29 cellular contexts compared by ENCODE assay signal in the genomic region with DNA sequence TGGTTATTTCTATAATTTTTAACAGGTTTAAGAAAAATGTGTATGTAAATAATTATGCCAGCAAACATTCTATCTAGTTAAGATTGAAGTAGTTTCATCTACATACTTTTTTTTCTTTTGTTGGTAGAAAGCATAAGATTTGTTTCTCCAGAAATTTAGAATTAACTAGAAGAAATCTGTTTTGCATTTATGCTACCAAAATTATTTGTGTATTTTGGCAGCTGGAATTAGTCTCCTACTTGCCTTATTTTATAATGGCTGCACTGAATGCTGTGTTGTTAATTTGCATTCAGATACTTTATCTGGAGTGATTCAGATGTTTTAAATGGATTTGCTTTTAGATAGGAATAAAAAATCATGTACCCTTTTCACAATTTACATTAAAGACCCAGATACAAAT.
"Had no signal": no experiment of that assay in that cellular context is flagged by ENCODE, and none has a peak within 500 bp of the region (broad histone marks: within the 10 kb centered on the region; RNA-seq: fewer than 3 reads in every experiment).

No MANE protein-coding gene starts in this region.

- H3K4me2 ChIP-seq: neural progenitor cell, smooth muscle cell had no signal

- FAIRE-seq: islet of Langerhans, kidney had no signal

- H3K4me1 ChIP-seq: left lung, lower lobe of right lung, neural progenitor cell, right atrium auricular region, right lobe of liver, vagina had no signal

- DNase-seq: hypothalamus; immature natural killer cell; kidney; left colon; left lung; lower lobe of right lung; mammary epithelial cell; mesendoderm; naive B cell; natural killer cell; nephron progenitor cell; occipital lobe; ovary; right lobe of liver; stimulated activated CD4-positive, alpha-beta T cell treated with anti-CD3 and anti-CD28 coated beads, Interleukin-1b, Interleukin-23, amount 100 ng/mL, for 48 hours; stimulated activated CD4-positive, alpha-beta T cell treated with anti-CD3 and anti-CD28 coated beads, Interleukin-2, amount 100 ng/mL, for 48 hours; stimulated activated CD4-positive, alpha-beta T cell treated with anti-CD3 and anti-CD28 coated beads, Interleukin-4, amount 100 ng/mL, for 4 hours; stimulated activated CD8-positive, alpha-beta memory T cell treated with anti-CD3 and anti-CD28 coated beads, Interleukin-4, amount 100 ng/mL, for 48 hours; stimulated activated naive CD4-positive, alpha-beta T cell treated with Interleukin-2 at 50 U/mL for 16 hours; stimulated activated naive CD8-positive, alpha-beta T cell treated with anti-CD3 and anti-CD28 coated beads, Interleukin-15, amount 100 ng/mL, for 72 hours; substantia nigra had no signal

- H3K27me3 ChIP-seq: left lung, neural progenitor cell, neutrophil, ovary, right atrium auricular region, right lobe of liver, tibial nerve, vagina had no signal

- ATAC-seq: left colon; left lung; lower lobe of right lung; natural killer cell; right lobe of liver; stimulated activated memory B cell treated with anti-CD40 and anti-IgM and Interleukin-4, amounts not matched to agents 10 μg/mL and 1 μg/mL and 100 μg/mL, for 72 hours; stimulated activated naive CD8-positive, alpha-beta T cell treated with anti-CD3 and anti-CD28 coated beads, Interleukin-15, amount 100 ng/mL, for 72 hours had no signal

- H2AFZ ChIP-seq: neural progenitor cell had no signal

- H3K36me3 ChIP-seq: left lung, lower lobe of right lung, neural progenitor cell, neutrophil, ovary, right atrium auricular region, right lobe of liver, tibial nerve, vagina had no signal

- H3K9ac ChIP-seq: neural progenitor cell had no signal

- H3K27ac ChIP-seq: left lung, lower lobe of right lung, neural progenitor cell, neutrophil, ovary, right atrium auricular region, right lobe of liver, tibial nerve, vagina had no signal

- H3K9me3 ChIP-seq: neutrophil, ovary, right atrium auricular region, right lobe of liver, vagina had no signal

- H3K4me3 ChIP-seq: left lung, lower lobe of right lung, neural progenitor cell, ovary, right atrium auricular region, right lobe of liver, smooth muscle cell, tibial nerve, vagina had no signal
